In genomic region chr10:96992721-96993120, GRCh38 we compare ENCODE assay signal across 18 cellular contexts.
DNase-seq lines count a peak whose midpoint lies in the region; ATAC-seq and TF ChIP-seq lines count a peak whose summit lies in the region.
"Had no signal": no experiment of that assay in that cellular context is flagged by ENCODE, and none has a peak within 500 bp of the region (broad histone marks: within the 10 kb centered on the region; RNA-seq: fewer than 3 reads in every experiment).

No MANE protein-coding gene starts in this region.

- H3K4me1 Mint-ChIP-seq in activated CD8-positive, alpha-beta memory T cell treated with anti-CD3 and anti-CD28 coated beads, Interleukin-2, amount 10 ng/mL, durations not matched to agents 7 days and 5 days, result peaks cover 10% of the 10 kb centered on the region
- peaks cover 7% of the 10 kb centered on the region; the same call in 2 of the 3 replicates for H3K4me1 Mint-ChIP-seq in GM23338

- no peak for TF ChIP-seq CTCF in GM23338 (conservative IDR thresholded peaks at IDR 0.05; ENCODE audit: low read depth in 2 of 2)

- H3K27me3 ChIP-seq in GM23338 (ENCODE audit: insufficient read depth), result no peaks in the 10 kb centered on the region

- no peaks in the 10 kb centered on the region for H3K79me2 ChIP-seq in GM23338 (replicated peaks; ENCODE audit: insufficient read depth)

- H3K27ac Mint-ChIP-seq in activated CD8-positive, alpha-beta memory T cell treated with anti-CD3 and anti-CD28 coated beads, Interleukin-2, amount 10 ng/mL, durations not matched to agents 7 days and 5 days, result no peak overlapping the region
- H3K27ac Mint-ChIP-seq in GM23338, result no peak overlapping the region
- H3K27ac Mint-ChIP-seq: dendritic cell treated with granulocyte-macrophage colony-stimulating factor and Interleukin-4, amounts not matched to agents 40 ng/mL and 50 ng/mL, for 4 days; natural killer cell treated with Interleukin-12 subunit alpha and Interleukin-12 subunit beta and Interleukin-15 and Interleukin-18, amount 100 ng/mL, for 72 hours; stimulated activated naive B cell treated with anti-CD40 and anti-IgM and Interleukin-4, amounts not matched to agents 10 μg/mL and 1 μg/mL and 100 μg/mL, for 72 hours; T-helper 2 cell treated with Interferon-gamma antibody and Interleukin-4, amounts not matched to agents 5 μg/mL and 100 μg/mL, for 36 hours had no signal

- no peaks in the 10 kb centered on the region for H3K36me3 Mint-ChIP-seq in activated CD8-positive, alpha-beta memory T cell treated with anti-CD3 and anti-CD28 coated beads, Interleukin-2, amount 10 ng/mL, durations not matched to agents 7 days and 5 days
- no peaks in the 10 kb centered on the region for H3K36me3 Mint-ChIP-seq in GM23338 (ENCODE audit: low read depth)
- H3K36me3 Mint-ChIP-seq: natural killer cell treated with Interleukin-12 subunit alpha and Interleukin-12 subunit beta and Interleukin-15 and Interleukin-18, amount 100 ng/mL, for 72 hours had no signal

- no peak overlapping the region for H3K4me2 ChIP-seq in GM23338

- H3K27me3 Mint-ChIP-seq in activated CD8-positive, alpha-beta memory T cell treated with anti-CD3 and anti-CD28 coated beads, Interleukin-2, amount 10 ng/mL, durations not matched to agents 7 days and 5 days, result no peaks in the 10 kb centered on the region
- H3K27me3 Mint-ChIP-seq in GM23338 (ENCODE audit: insufficient read depth, low read depth, poor library complexity), result peaks cover 2% of the 10 kb centered on the region
- H3K27me3 Mint-ChIP-seq: dendritic cell treated with granulocyte-macrophage colony-stimulating factor and Interleukin-4, amounts not matched to agents 40 ng/mL and 50 ng/mL, for 4 days; natural killer cell treated with Interleukin-12 subunit alpha and Interleukin-12 subunit beta and Interleukin-15 and Interleukin-18, amount 100 ng/mL, for 72 hours; stimulated activated naive B cell treated with anti-CD40 and anti-IgM and Interleukin-4, amounts not matched to agents 10 μg/mL and 1 μg/mL and 100 μg/mL, for 72 hours had no signal

- no peaks in the 10 kb centered on the region for H3K9me2 ChIP-seq in GM23338 (ENCODE audit: insufficient read depth)

- no peak for DNase-seq in activated CD8-positive, alpha-beta memory T cell treated with anti-CD3 and anti-CD28 coated beads, Interleukin-2, amount 10 ng/mL, durations not matched to agents 7 days and 5 days
- no peak for DNase-seq in NCI-H2171 treated with DMSO at 0.1 percent for 48 hours (lab: John Stamatoyannopoulos, UW)
- no peak for DNase-seq in GM23338 (ENCODE audit: low spot score)
- no peak for DNase-seq in GM03348 (ENCODE audit: low spot score)
- DNase-seq: activated CD4-positive, alpha-beta T cell treated with anti-CD3 and anti-CD28 coated beads, Interleukin-2, amount 50 U/mL, for 1 hour; DMS79; Kasumi-1; lower lobe of right lung; NCI-H1694 treated with DMSO at 0.1 percent for 48 hours; stimulated activated CD4-positive, alpha-beta T cell treated with anti-CD3 and anti-CD28 coated beads, Interleukin-4, amount 100 ng/mL, for 24 hours; stimulated activated naive B cell treated with anti-CD40 and anti-IgM and Interleukin-4, amounts not matched to agents 10 μg/mL and 1 μg/mL and 100 μg/mL, for 72 hours had no signal

- no peaks in the 10 kb centered on the region for H3F3A ChIP-seq in GM23338 (replicated peaks; ENCODE audit: low read depth)

- H2AFZ ChIP-seq in GM23338, result no peak overlapping the region

- ATAC-seq in GM18517 (IDR thresholded peaks at IDR 0.05; ENCODE audit: unreplicated experiment) (peak; percentile 45), GM19468 (IDR thresholded peaks at IDR 0.05; ENCODE audit: extremely low read depth, unreplicated experiment) (peak; percentile 59), HG02852 (IDR thresholded peaks at IDR 0.05; ENCODE audit: unreplicated experiment) (peak; percentile 71), HG03558 (IDR thresholded peaks at IDR 0.05; ENCODE audit: extremely low read depth, unreplicated experiment) (peak; percentile 45), GM23338 (no peak)
- ATAC-seq in activated CD8-positive, alpha-beta memory T cell treated with anti-CD3 and anti-CD28 coated beads, Interleukin-2, amount 10 ng/mL, durations not matched to agents 7 days and 5 days, result no peak
- ATAC-seq: lower lobe of right lung; natural killer cell treated with Interleukin-12 subunit alpha and Interleukin-12 subunit beta and Interleukin-15 and Interleukin-18, amount 100 ng/mL, for 72 hours had no signal

- no peaks in the 10 kb centered on the region for H4K20me1 ChIP-seq in GM23338 (replicated peaks; ENCODE audit: insufficient read depth)

- no peaks in the 10 kb centered on the region for H3K9me3 Mint-ChIP-seq in activated CD8-positive, alpha-beta memory T cell treated with anti-CD3 and anti-CD28 coated beads, Interleukin-2, amount 10 ng/mL, durations not matched to agents 7 days and 5 days (ENCODE audit: low read depth)
- no peaks in the 10 kb centered on the region for H3K9me3 Mint-ChIP-seq in GM23338
- H3K9me3 Mint-ChIP-seq: dendritic cell treated with granulocyte-macrophage colony-stimulating factor and Interleukin-4, amounts not matched to agents 40 ng/mL and 50 ng/mL, for 4 days; natural killer cell treated with Interleukin-12 subunit alpha and Interleukin-12 subunit beta and Interleukin-15 and Interleukin-18, amount 100 ng/mL, for 72 hours; stimulated activated naive B cell treated with anti-CD40 and anti-IgM and Interleukin-4, amounts not matched to agents 10 μg/mL and 1 μg/mL and 100 μg/mL, for 72 hours; T-helper 2 cell treated with Interferon-gamma antibody and Interleukin-4, amounts not matched to agents 5 μg/mL and 100 μg/mL, for 36 hours had no signal

- CTCF ChIA-PET in activated CD8-positive, alpha-beta memory T cell treated with anti-CD3 and anti-CD28 coated beads, Interleukin-2, amount 10 ng/mL, durations not matched to agents 7 days and 5 days (lab: Charles Lee), result no interaction called here

- no peak overlapping the region for H3K4me3 ChIP-seq in GM23338
- H3K4me3 ChIP-seq: lower lobe of right lung had no signal

- no peaks in the 10 kb centered on the region for H3K4me1 ChIP-seq in GM23338 (ENCODE audit: insufficient read depth)
- H3K4me1 ChIP-seq: lower lobe of right lung had no signal

- H3K27ac ChIP-seq in GM23338 (ENCODE audit: low read depth), result no peak overlapping the region
- H3K27ac ChIP-seq: lower lobe of right lung had no signal

- H3K36me3 ChIP-seq in GM23338 (ENCODE audit: insufficient read depth), result no peaks in the 10 kb centered on the region
- H3K36me3 ChIP-seq: lower lobe of right lung had no signal

- H3K4me3 Mint-ChIP-seq in activated CD8-positive, alpha-beta memory T cell treated with anti-CD3 and anti-CD28 coated beads, Interleukin-2, amount 10 ng/mL, durations not matched to agents 7 days and 5 days, result no peak overlapping the region
- H3K4me3 Mint-ChIP-seq in GM23338, result no peak overlapping the region
- H3K4me3 Mint-ChIP-seq: dendritic cell treated with granulocyte-macrophage colony-stimulating factor and Interleukin-4, amounts not matched to agents 40 ng/mL and 50 ng/mL, for 4 days; natural killer cell treated with Interleukin-12 subunit alpha and Interleukin-12 subunit beta and Interleukin-15 and Interleukin-18, amount 100 ng/mL, for 72 hours; stimulated activated naive B cell treated with anti-CD40 and anti-IgM and Interleukin-4, amounts not matched to agents 10 μg/mL and 1 μg/mL and 100 μg/mL, for 72 hours; T-helper 2 cell treated with Interferon-gamma antibody and Interleukin-4, amounts not matched to agents 5 μg/mL and 100 μg/mL, for 36 hours had no signal

Comparison
In these comparisons a context has a peak if more than half of its experiments do, and no peak if none do; other contexts are left out.
1. ATAC-seq: peak in GM18517 (single experiment), GM19468 (single experiment), HG02852 (single experiment) and HG03558 (single experiment); none in activated CD8-positive, alpha-beta memory T cell treated with anti-CD3 and anti-CD28 coated beads, Interleukin-2, amount 10 ng/mL, durations not matched to agents 7 days and 5 days (single experiment) and GM23338 (single experiment).